ENCODE assay signal across 19 cellular contexts in the genomic region with DNA sequence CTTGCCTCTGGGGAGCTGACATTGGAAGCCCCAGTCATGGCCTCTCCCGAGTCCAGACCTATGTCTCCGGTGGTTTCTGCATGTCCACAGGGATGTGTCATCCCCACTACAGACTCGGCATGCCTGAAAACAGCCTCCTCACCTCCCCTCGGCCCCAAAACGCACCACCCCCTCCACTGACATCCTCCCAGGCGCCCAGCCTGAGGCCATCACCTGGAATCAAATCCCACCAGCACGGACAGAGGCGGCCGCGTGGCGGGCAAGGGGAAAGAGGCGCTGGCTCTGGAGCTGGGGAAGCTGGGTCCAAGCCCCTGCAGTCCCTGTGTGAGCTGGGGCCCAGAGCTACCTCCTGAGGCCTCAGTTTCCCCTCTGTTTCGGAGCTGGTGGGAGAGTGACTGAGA.
DNase-seq lines count a peak whose midpoint lies in the region; ATAC-seq, FAIRE-seq and TF ChIP-seq lines count a peak whose summit lies in the region.
"Had no signal": no experiment of that assay in that cellular context is flagged by ENCODE, and none has a peak within 500 bp of the region (broad histone marks: within the 10 kb centered on the region; RNA-seq: fewer than 3 reads in every experiment).

No MANE protein-coding gene starts in this region.

- H3K27me3 ChIP-seq in HepG2 (ENCODE audit: control insufficient read depth in 1 of 2, insufficient read depth in 2 of 2, low read length in 2 of 2) (peaks cover 2 to 15% of the 10 kb centered on the region in 2 experiments; a peak in 4 of 5 replicates), right lobe of liver (no peaks in the 10 kb centered on the region)
- H3K27me3 ChIP-seq in effector memory CD4-positive, alpha-beta T cell (replicated peaks; ENCODE audit: control insufficient read depth, insufficient read depth, low read length, poor library complexity, severe bottlenecking): no peaks in the 10 kb centered on the region
- H3K27me3 ChIP-seq: neutrophil, uterus had no signal

- FAIRE-seq in HepG2 (lab: Jason Lieb, UNC): no peak
- FAIRE-seq: GM19239 had no signal

- H3K79me2 ChIP-seq in HepG2 (ENCODE audit: insufficient read depth, low read length): no peaks in the 10 kb centered on the region

- peak overlapping the region; percentile 49 to 67 (median 54); a peak in 5 of 6 replicates for H3K4me3 ChIP-seq in HepG2 (replicated peaks in 1 of 3; ENCODE audit: insufficient read depth in 1 of 3, low read depth in 2 of 3, low read length in 3 of 3)
- H3K4me3 ChIP-seq in right lobe of liver: no peak overlapping the region
- H3K4me3 ChIP-seq in lower leg skin (ENCODE audit: low read depth, poor library complexity, severe bottlenecking): no peak overlapping the region
- H3K4me3 ChIP-seq in effector memory CD4-positive, alpha-beta T cell (ENCODE audit: insufficient read depth, low read depth, low read length, poor library complexity, severe bottlenecking): no peak overlapping the region
- H3K4me3 ChIP-seq: uterus had no signal

- H3K27ac Mint-ChIP-seq in stimulated activated naive B cell treated with anti-CD40 and anti-IgM and Interleukin-4, amounts not matched to agents 10 μg/mL and 1 μg/mL and 100 μg/mL, for 72 hours: no peak overlapping the region

- no peak for DNase-seq in HepG2 (ENCODE audit: low spot score)
- DNase-seq in right lobe of liver: no peak
- peak; percentile 44 for DNase-seq in activated CD8-positive, alpha-beta memory T cell treated with anti-CD3 and anti-CD28 coated beads, Interleukin-2, amount 50 U/mL, for 48 hours
- peak; percentile 11 to 86 for DNase-seq in lower leg skin (ENCODE audit: low spot score in 2 of 2)
- no peak for DNase-seq in NCI-H774 (lab: John Stamatoyannopoulos, UW)
- no peak for DNase-seq in effector memory CD4-positive, alpha-beta T cell
- no peak for DNase-seq in H4 (ENCODE audit: low spot score)
- DNase-seq in stimulated activated naive B cell treated with anti-CD40 and anti-IgM and Interleukin-4, amounts not matched to agents 10 μg/mL and 1 μg/mL and 100 μg/mL, for 72 hours: no peak
- DNase-seq: activated T-cell treated with anti-CD3 and anti-CD28 coated beads for 4 hours; AML-193; amniotic stem cell; effector CD8-positive, alpha-beta T cell; NCI-H1092 treated with DMSO at 0.1 percent for 48 hours; NCI-H446 treated with DMSO at 0.1 percent for 48 hours; Right ventricle myocardium superior; stimulated activated CD4-positive, alpha-beta T cell treated with anti-CD3 and anti-CD28 coated beads, Interleukin-12 subunit alpha, Interleukin-12 subunit beta, amount 100 ng/mL, for 4 hours had no signal

- peaks cover 40 to 44% of the 10 kb centered on the region in 2 donors for H3K4me1 Mint-ChIP-seq in stimulated activated naive B cell treated with anti-CD40 and anti-IgM and Interleukin-4, amounts not matched to agents 10 μg/mL and 1 μg/mL and 100 μg/mL, for 72 hours

- H3K9ac ChIP-seq in HepG2 (ENCODE audit: insufficient read depth, low read depth, low read length): peak overlapping the region; percentile 56; the same call in 1 of the 2 replicates

- BruUV-seq in HepG2 (replicated peaks; lab: Mats Ljungman, UMichigan): no TSS peak

- peaks cover 44% of the 10 kb centered on the region for H3K4me1 ChIP-seq in HepG2 (ENCODE audit: insufficient read depth, low read length)
- no peaks in the 10 kb centered on the region for H3K4me1 ChIP-seq in right lobe of liver
- H3K4me1 ChIP-seq in effector memory CD4-positive, alpha-beta T cell (ENCODE audit: control insufficient read depth, insufficient read depth, low read length, poor library complexity, severe bottlenecking): no peaks in the 10 kb centered on the region

- POLR2A ChIA-PET in HepG2 (lab: Yijun Ruan, JAX): interaction anchor here (1.2 to 2.4 kb wide), 4 partner anchors 20 to 118 kb away, joined by 3 to 12 read pairs (median 6); no protein-coding TSS in a partner anchor

- no peaks in the 10 kb centered on the region for H3K9me3 Mint-ChIP-seq in stimulated activated naive B cell treated with anti-CD40 and anti-IgM and Interleukin-4, amounts not matched to agents 10 μg/mL and 1 μg/mL and 100 μg/mL, for 72 hours

- H3K4me2 ChIP-seq in HepG2 (ENCODE audit: low read depth, low read length): peak overlapping the region; percentile 91

- H2AFZ ChIP-seq in HepG2 (ENCODE audit: low read length): no peak overlapping the region

- CTCF ChIA-PET in HepG2 (lab: Yijun Ruan, JAX; ENCODE audit: low intra/inter-chr PET ratio, low total read pairs): no interaction called here

- WGBS in HepG2 (ENCODE audit: low lambda C conversion rate): 35% methylated on average over 13 of the region's 13 CpGs
- 95% methylated on average over 4 of the region's 13 CpGs for WGBS in right lobe of liver (ENCODE audit: insufficient coverage, low coverage, low lambda C conversion rate, missing lambda C conversion rate)
- WGBS in lower leg skin, 2 donors: 81 to 91% methylated on average over 13 of the region's 13 CpGs

- H3K9me3 ChIP-seq in HepG2 (ENCODE audit: low read length) (no peaks in the 10 kb centered on the region), right lobe of liver (no peaks in the 10 kb centered on the region)
- no peaks in the 10 kb centered on the region for H3K9me3 ChIP-seq in effector memory CD4-positive, alpha-beta T cell (ENCODE audit: control insufficient read depth, low read length)
- H3K9me3 ChIP-seq: neutrophil, uterus had no signal

- TF ChIP-seq CTCF in HepG2 (CRISPR knock-in tag; IDR thresholded peaks at IDR 0.05): no peak
- TF ChIP-seq CTCF in right lobe of liver (IDR thresholded peaks at IDR 0.05): no peak
- TF ChIP-seq CTCF in lower leg skin (IDR thresholded peaks at IDR 0.05): no peak

- H4K20me1 ChIP-seq in HepG2 (ENCODE audit: insufficient read depth, low read length): no peaks in the 10 kb centered on the region

- no peak overlapping the region for H3K4me3 Mint-ChIP-seq in stimulated activated naive B cell treated with anti-CD40 and anti-IgM and Interleukin-4, amounts not matched to agents 10 μg/mL and 1 μg/mL and 100 μg/mL, for 72 hours

- in situ Hi-C loops in HepG2 (cut with HindIII; ENCODE audit: extremely low pct_ligation_motif_present, low pct_unique_long_range_greater_than_20kb): no loop called here

- H3K36me3 Mint-ChIP-seq in stimulated activated naive B cell treated with anti-CD40 and anti-IgM and Interleukin-4, amounts not matched to agents 10 μg/mL and 1 μg/mL and 100 μg/mL, for 72 hours: no peaks in the 10 kb centered on the region

- intact Hi-C loops in HepG2 (cut with micrococcal nuclease; ENCODE audit: unreplicated experiment): loop anchor here (1.0 to 10.0 kb wide), 5 partner anchors 38 to 424 kb away; no protein-coding TSS in a partner anchor
- intact Hi-C loops in right lobe of liver (cut with DNase I): no loop called here
- intact Hi-C loops in lower leg skin (cut with DNase I; ENCODE audit: low total_unique reads): no loop called here

- no peak for TF ChIP-seq EP300 in HepG2 (IDR thresholded peaks at IDR 0.05; ENCODE audit: low read depth in 2 of 2, low read length in 2 of 2)
- TF ChIP-seq EP300 in HepG2 (CRISPR knock-in tag; IDR thresholded peaks at IDR 0.05; ENCODE audit: borderline replicate concordance): no peak

- no peaks in the 10 kb centered on the region for H3K27me3 Mint-ChIP-seq in stimulated activated naive B cell treated with anti-CD40 and anti-IgM and Interleukin-4, amounts not matched to agents 10 μg/mL and 1 μg/mL and 100 μg/mL, for 72 hours

- peak; percentile 4; the same call in 1 of the 3 replicates for ATAC-seq in HepG2
- no peak for ATAC-seq in right lobe of liver
- no peak for ATAC-seq in stimulated activated naive B cell treated with anti-CD40 and anti-IgM and Interleukin-4, amounts not matched to agents 10 μg/mL and 1 μg/mL and 100 μg/mL, for 72 hours (replicated peaks)

- TF ChIP-seq POLR2A in HepG2 (IDR thresholded peaks at IDR 0.05; ENCODE audit: insufficient read depth in 1 of 2, low read depth in 2 of 2, low read length in 2 of 2): no peak
- TF ChIP-seq POLR2A in right lobe of liver (IDR thresholded peaks at IDR 0.05): no peak
- TF ChIP-seq POLR2A in lower leg skin (IDR thresholded peaks at IDR 0.05): no peak

- H3K36me3 ChIP-seq in HepG2 (replicated peaks in 1 of 2; ENCODE audit: control insufficient read depth in 1 of 2, insufficient read depth in 2 of 2, low read length in 2 of 2): no peaks in the 10 kb centered on the region
- H3K36me3 ChIP-seq in right lobe of liver: no peaks in the 10 kb centered on the region
- no peaks in the 10 kb centered on the region for H3K36me3 ChIP-seq in effector memory CD4-positive, alpha-beta T cell (ENCODE audit: control insufficient read depth, insufficient read depth, low read length)
- H3K36me3 ChIP-seq: neutrophil, uterus had no signal

- TF ChIP-seq RAD21 in HepG2 (CRISPR knock-in tag; IDR thresholded peaks at IDR 0.05): no peak

- H3K27ac ChIP-seq in HepG2 (ENCODE audit: extremely low read length, insufficient read depth, low read length) (no peak overlapping the region), right lobe of liver (no peak overlapping the region)
- no peak overlapping the region for H3K27ac ChIP-seq in effector memory CD4-positive, alpha-beta T cell (ENCODE audit: insufficient read depth, low read length, poor library complexity, severe bottlenecking)
- H3K27ac ChIP-seq: neutrophil, uterus had no signal

TF ChIP-seq in HepG2, 621 proteins besides CTCF, POLR2A, EP300 and RAD21:
- TF ChIP-seq PHF8 (CRISPR knock-in tag; IDR thresholded peaks at IDR 0.05) (0 out of 2 replicates have a peak, but pooled peaks have one; percentile 4), U2AF2 (IDR thresholded peaks at IDR 0.05; ENCODE audit: low read depth, low read length) (no peak)

Comparison
In these comparisons a context has a peak if more than half of its experiments do, and no peak if none do; other contexts are left out.
1. H3K4me3 ChIP-seq: peak in HepG2 (3 of 3); none in right lobe of liver (0 of 3), lower leg skin (single experiment) and effector memory CD4-positive, alpha-beta T cell (single experiment).
2. DNase-seq: peak in activated CD8-positive, alpha-beta memory T cell treated with anti-CD3 and anti-CD28 coated beads, Interleukin-2, amount 50 U/mL, for 48 hours (single experiment) and lower leg skin (2 of 2); none in HepG2 (single experiment), right lobe of liver (0 of 3), NCI-H774 (single experiment), effector memory CD4-positive, alpha-beta T cell (0 of 3), H4 (single experiment) and stimulated activated naive B cell treated with anti-CD40 and anti-IgM and Interleukin-4, amounts not matched to agents 10 μg/mL and 1 μg/mL and 100 μg/mL, for 72 hours (single experiment).